9 cellular contexts compared by ENCODE assay signal in genomic region chr3:111989061-111989678, GRCh38. TPM values are rescaled to one million over a fixed set of nuclear protein-coding genes. Genes with fewer than 3 reads are reported as not detected.
A peak's percentile ranks its signal among the peaks of the same experiment; 100 is the strongest.
DNase-seq lines count a peak whose midpoint lies in the region; ATAC-seq and TF ChIP-seq lines count a peak whose summit lies in the region.
"Had no signal": no experiment of that assay in that cellular context is flagged by ENCODE, and none has a peak within 500 bp of the region (broad histone marks: within the 10 kb centered on the region; RNA-seq: fewer than 3 reads in every experiment).

No MANE protein-coding gene starts in this region.

- H3K9me3 Mint-ChIP-seq in CD4-positive, alpha-beta memory T cell, result no peaks in the 10 kb centered on the region
- H3K9me3 Mint-ChIP-seq in stimulated activated naive CD8-positive, alpha-beta T cell treated with anti-CD3 and anti-CD28 coated beads, Interleukin-15, amount 100 ng/mL, for 72 hours, result no peaks in the 10 kb centered on the region

- no peak overlapping the region for H3K27ac ChIP-seq in CD4-positive, alpha-beta memory T cell (ENCODE audit: low read depth, low read length)
- H3K27ac ChIP-seq in adrenal gland (no peak overlapping the region), hepatocyte (no peak overlapping the region)
- H3K27ac ChIP-seq: SJSA1 had no signal

- peak; percentile 93 for ATAC-seq in GM18907 (IDR thresholded peaks at IDR 0.05; ENCODE audit: unreplicated experiment)
- peak; percentile 81 for ATAC-seq in HG03064 (IDR thresholded peaks at IDR 0.05; ENCODE audit: low read depth, unreplicated experiment)
- ATAC-seq in stimulated activated naive CD8-positive, alpha-beta T cell treated with anti-CD3 and anti-CD28 coated beads, Interleukin-15, amount 100 ng/mL, for 72 hours, result peak; percentile 80

- no peak overlapping the region for H3K4me3 ChIP-seq in CD4-positive, alpha-beta memory T cell (ENCODE audit: low read length in 2 of 2)
- H3K4me3 ChIP-seq in adrenal gland, result no peak overlapping the region
- no peak overlapping the region for H3K4me3 ChIP-seq in hepatocyte
- H3K4me3 ChIP-seq: SJSA1 had no signal

- H3K9me3 ChIP-seq in CD4-positive, alpha-beta memory T cell (ENCODE audit: control insufficient read depth in 1 of 2, low read length in 2 of 2), result no peaks in the 10 kb centered on the region
- H3K9me3 ChIP-seq in adrenal gland (replicated peaks in 1 of 3) (no peaks in the 10 kb centered on the region), hepatocyte (ENCODE audit: low read depth) (no peaks in the 10 kb centered on the region)
- H3K9me3 ChIP-seq: SJSA1 had no signal

- H3K27me3 Mint-ChIP-seq in CD4-positive, alpha-beta memory T cell, result no peaks in the 10 kb centered on the region
- no peaks in the 10 kb centered on the region for H3K27me3 Mint-ChIP-seq in stimulated activated naive CD8-positive, alpha-beta T cell treated with anti-CD3 and anti-CD28 coated beads, Interleukin-15, amount 100 ng/mL, for 72 hours

- no peak overlapping the region for H2AFZ ChIP-seq in hepatocyte

- peaks cover 17% of the 10 kb centered on the region for H3K4me1 ChIP-seq in CD4-positive, alpha-beta memory T cell (ENCODE audit: insufficient read depth, low read length)
- peaks cover 0 to 6% of the 10 kb centered on the region in 2 donors for H3K4me1 ChIP-seq in adrenal gland (replicated peaks in 1 of 2)
- H3K4me1 ChIP-seq in hepatocyte (ENCODE audit: insufficient read depth), result no peaks in the 10 kb centered on the region
- H3K4me1 ChIP-seq: SJSA1 had no signal

- H3K36me3 Mint-ChIP-seq in CD4-positive, alpha-beta memory T cell, result peaks cover 50 to 56% of the 10 kb centered on the region in 2 donors

- TF ChIP-seq CTCF in adrenal gland (IDR thresholded peaks at IDR 0.05), result peak; percentile 48 to 81 (median 70)
- TF ChIP-seq CTCF in hepatocyte (IDR thresholded peaks at IDR 0.05; ENCODE audit: poor library complexity), result peak; percentile 74

- no peaks in the 10 kb centered on the region for H3K27me3 ChIP-seq in CD4-positive, alpha-beta memory T cell (ENCODE audit: insufficient read depth, low read length)
- H3K27me3 ChIP-seq in adrenal gland, result no peaks in the 10 kb centered on the region
- no peaks in the 10 kb centered on the region for H3K27me3 ChIP-seq in hepatocyte
- H3K27me3 ChIP-seq: SJSA1 had no signal

- H3K4me3 Mint-ChIP-seq in CD4-positive, alpha-beta memory T cell, result peak overlapping the region in 2 of 8 donors; percentile 26 to 39
- no peak overlapping the region for H3K4me3 Mint-ChIP-seq in stimulated activated naive CD8-positive, alpha-beta T cell treated with anti-CD3 and anti-CD28 coated beads, Interleukin-15, amount 100 ng/mL, for 72 hours

- POLR2A ChIA-PET in CD4-positive, alpha-beta memory T cell (lab: Charles Lee; ENCODE audit: partially characterized antibody), result interaction anchor here (0.7 to 2.8 kb wide), 5 partner anchors 9 to 87 kb away, joined by 3 to 26 read pairs (median 4); partner anchors contain the start of genes ABHD10 and TAGLN3

- H3K4me1 Mint-ChIP-seq in CD4-positive, alpha-beta memory T cell, result peaks cover 23 to 28% (median 25%) of the 10 kb centered on the region in 4 donors
- peaks cover 37% of the 10 kb centered on the region for H3K4me1 Mint-ChIP-seq in stimulated activated naive CD8-positive, alpha-beta T cell treated with anti-CD3 and anti-CD28 coated beads, Interleukin-15, amount 100 ng/mL, for 72 hours

- no peak overlapping the region for H3K4me2 ChIP-seq in hepatocyte

- no peaks in the 10 kb centered on the region for H4K20me1 ChIP-seq in hepatocyte (ENCODE audit: insufficient read depth, poor library complexity, severe bottlenecking)

- H3K79me2 ChIP-seq in hepatocyte, result peaks cover 4% of the 10 kb centered on the region

- peaks cover 18% of the 10 kb centered on the region for H3K36me3 ChIP-seq in CD4-positive, alpha-beta memory T cell (ENCODE audit: insufficient read depth, low read length)
- H3K36me3 ChIP-seq in adrenal gland (replicated peaks in 1 of 2), result peaks cover 0 to 12% of the 10 kb centered on the region in 2 donors
- H3K36me3 ChIP-seq in hepatocyte (replicated peaks; ENCODE audit: insufficient read depth, low read depth), result no peaks in the 10 kb centered on the region

- CTCF ChIA-PET in CD4-positive, alpha-beta memory T cell (lab: Charles Lee; ENCODE audit: partially characterized antibody), result interaction anchor here (0.5 to 11.3 kb wide), 26 partner anchors 8 to 1017 kb away, joined by 3 to 207 read pairs (median 3); partner anchors contain the start of genes ABHD10 and TAGLN3

- intact Hi-C loops in CD4-positive, alpha-beta memory T cell (cut with micrococcal nuclease), result loop anchor here (1.0 to 10.0 kb wide), 4 partner anchors 10 to 914 kb away; partner anchors contain the start of genes ABHD10 and NECTIN3
- intact Hi-C loops in adrenal gland (cut with DNase I), result no loop called here

- WGBS in adrenal gland, 4 donors, result 53 to 64% (median 54%) methylated on average over 3 of the region's 3 CpGs
- 38% methylated on average over 3 of the region's 3 CpGs for WGBS in hepatocyte (ENCODE audit: low lambda C conversion rate, missing lambda C conversion rate)

- H3K27ac Mint-ChIP-seq in CD4-positive, alpha-beta memory T cell, result no peak overlapping the region
- H3K27ac Mint-ChIP-seq in stimulated activated naive CD8-positive, alpha-beta T cell treated with anti-CD3 and anti-CD28 coated beads, Interleukin-15, amount 100 ng/mL, for 72 hours, result no peak overlapping the region

- peak in 4 of 5 donors; percentile 23 to 39 (median 26) for DNase-seq in CD4-positive, alpha-beta memory T cell
- DNase-seq in NCI-H2107 treated with DMSO at 0.1 percent for 48 hours (lab: John Stamatoyannopoulos, UW; ENCODE audit: unreplicated experiment), result peak; percentile 84
- peak in 2 of 7 donors; percentile 11 to 31 for DNase-seq in adrenal gland
- DNase-seq in hepatocyte (ENCODE audit: low spot score), result peak; percentile 72
- DNase-seq in stimulated activated naive CD8-positive, alpha-beta T cell treated with anti-CD3 and anti-CD28 coated beads, Interleukin-15, amount 100 ng/mL, for 72 hours, result no peak
- DNase-seq in mucosa of gallbladder (ENCODE audit: low spot score), result no peak

- no peaks in the 10 kb centered on the region for H3K9me2 ChIP-seq in hepatocyte (replicated peaks; ENCODE audit: insufficient read depth)

- TF ChIP-seq POLR2A in adrenal gland (IDR thresholded peaks at IDR 0.05), result no peak

RNA-seq across cellular contexts. Expression of gene TAGLN3, which starts 9.6 kb away (rescaled TPM):
- total RNA-seq in CD4-positive, alpha-beta memory T cell, result not detected
- polyA plus RNA-seq in CD4-positive, alpha-beta memory T cell, result not detected
- 10 to 100 TPM in 3 of 8 donors, 1 to 10 TPM in 1, under 1 TPM in 1, not detected in 3; 0.55 to 22.4 (median 10.2) TPM for total RNA-seq in adrenal gland
- 10 to 100 TPM; 27.6 to 52.1 (median 42.4) TPM for polyA plus RNA-seq in adrenal gland
- total RNA-seq in hepatocyte, result 1.9 and 2.1 TPM in 2 replicates
- 0.51 and 1.9 TPM in 2 replicates for polyA plus RNA-seq in hepatocyte
- not detected for total RNA-seq in mucosa of gallbladder
- total RNA-seq: SJSA1 had no signal

RNA-seq across cellular contexts. Expression of gene ABHD10, which starts 10.3 kb away (rescaled TPM):
- total RNA-seq in CD4-positive, alpha-beta memory T cell, result 10 to 100 TPM; 39.7 to 40.1 TPM
- 10 to 100 TPM; 34.8 to 37.7 TPM for polyA plus RNA-seq in CD4-positive, alpha-beta memory T cell
- 10 to 100 TPM; 27.6 to 63.9 (median 45.0) TPM for total RNA-seq in adrenal gland
- polyA plus RNA-seq in adrenal gland, result 10 to 100 TPM; 28.6 to 47.7 (median 30.3) TPM
- 34.2 and 36.2 TPM in 2 replicates for total RNA-seq in hepatocyte
- polyA plus RNA-seq in hepatocyte, result 18.0 and 25.6 TPM in 2 replicates
- total RNA-seq in mucosa of gallbladder, result 34.2 TPM

RNA-seq across cellular contexts. Expression of gene TMPRSS7, which starts 45.4 kb away (rescaled TPM):
- total RNA-seq in CD4-positive, alpha-beta memory T cell, result under 1 TPM in 1 of 2 experiments, not detected in 1; 0.15 TPM
- under 1 TPM; 0.26 TPM for polyA plus RNA-seq in CD4-positive, alpha-beta memory T cell
- total RNA-seq in adrenal gland (not detected), hepatocyte (0.24 TPM in 1 of 2 replicates, not detected in the other), mucosa of gallbladder (0.12 TPM)
- polyA plus RNA-seq in adrenal gland (not detected), hepatocyte (0.06 TPM in 1 of 2 replicates, not detected in the other)
- total RNA-seq: SJSA1 had no signal

Comparison
In these comparisons a context has a peak if more than half of its experiments do, and no peak if none do; other contexts are left out.
1. DNase-seq: peak in CD4-positive, alpha-beta memory T cell (4 of 5), NCI-H2107 treated with DMSO at 0.1 percent for 48 hours (single experiment) and hepatocyte (single experiment); none in stimulated activated naive CD8-positive, alpha-beta T cell treated with anti-CD3 and anti-CD28 coated beads, Interleukin-15, amount 100 ng/mL, for 72 hours (0 of 2) and mucosa of gallbladder (single experiment).
2. Peak in every context shown above with its lines, with median percentiles within 50 percentile points of each other: ATAC-seq.